ENCODE assay signal across 1 cellular context in the genomic region with DNA sequence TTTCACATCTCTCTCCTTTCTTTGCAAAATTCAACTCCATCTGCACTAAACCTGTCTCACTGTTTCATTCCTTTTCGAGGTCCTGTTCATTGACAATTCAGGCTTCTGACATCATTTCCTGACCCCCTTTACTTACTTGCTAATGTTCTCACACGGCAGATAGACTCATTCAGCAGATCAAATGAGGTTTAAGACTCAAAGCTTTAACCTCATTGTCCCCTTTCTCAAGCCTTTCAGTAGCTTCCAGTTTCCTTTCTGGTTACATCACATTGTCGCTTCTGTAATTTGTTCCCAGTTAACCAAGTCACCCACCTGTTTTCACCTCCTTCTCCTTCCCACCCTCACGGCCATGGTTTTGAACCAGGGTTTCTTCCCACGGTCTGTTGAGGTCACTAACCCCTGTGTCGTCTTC.
TF ChIP-seq lines count a peak whose summit lies in the region.

No MANE protein-coding gene starts in this region.

TF ChIP-seq in K562, 482 proteins besides CTCF, POLR2A, EP300 and RAD21:
- TF ChIP-seq ZBED1 (IDR thresholded peaks at IDR 0.05): no peak
- TF ChIP-seq SRF (CRISPR knock-in tag; IDR thresholded peaks at IDR 0.05): no peak
- no peak for TF ChIP-seq HMGN3 (IDR thresholded peaks at IDR 0.05; ENCODE audit: borderline replicate concordance, extremely low read depth, insufficient read length, low read depth, low read length)
- no peak for TF ChIP-seq CBFA2T3 (IDR thresholded peaks at IDR 0.05)
- no peak for TF ChIP-seq ZZZ3 (IDR thresholded peaks at IDR 0.05)
- TF ChIP-seq ZNF589 (CRISPR knock-in tag; IDR thresholded peaks at IDR 0.05; ENCODE audit: low read depth): no peak
- TF ChIP-seq HMG20A (CRISPR knock-in tag; conservative IDR thresholded peaks at IDR 0.05): no peak
- no peak for TF ChIP-seq TBP (optimal IDR thresholded peaks at IDR 0.05; ENCODE audit: low read depth, low read length)
- TF ChIP-seq HOXB6 (CRISPR knock-in tag; IDR thresholded peaks at IDR 0.05; ENCODE audit: borderline replicate concordance): no peak
- TF ChIP-seq ZNF232 (CRISPR knock-in tag; IDR thresholded peaks at IDR 0.05): no peak
- no peak for TF ChIP-seq HDAC6 (IDR thresholded peaks at IDR 0.05; ENCODE audit: low read depth, low read length)
- no peak for TF ChIP-seq TFAM (CRISPR knock-in tag; conservative IDR thresholded peaks at IDR 0.05)
- TF ChIP-seq COPS2 (conservative IDR thresholded peaks at IDR 0.05): no peak
- TF ChIP-seq ZC3H8 (IDR thresholded peaks at IDR 0.05): no peak
- no peak for TF ChIP-seq TARDBP (IDR thresholded peaks at IDR 0.05)
- TF ChIP-seq XRCC4 (IDR thresholded peaks at IDR 0.05; ENCODE audit: extremely low read depth, insufficient read depth, insufficient read length): no peak
- TF ChIP-seq FOXK2 (conservative IDR thresholded peaks at IDR 0.05 in 1 of 2, IDR thresholded peaks at IDR 0.05 in 1 of 2; ENCODE audit: low read depth in 2 of 2): no peak
- TF ChIP-seq FIP1L1 (IDR thresholded peaks at IDR 0.05; ENCODE audit: low read depth, low read length, poor library complexity, severe bottlenecking): no peak
- TF ChIP-seq POLR2B (IDR thresholded peaks at IDR 0.05; ENCODE audit: low read depth, partially characterized antibody): no peak
